Comparison of ENCODE assay signal across 19 cellular contexts in the genomic region with DNA sequence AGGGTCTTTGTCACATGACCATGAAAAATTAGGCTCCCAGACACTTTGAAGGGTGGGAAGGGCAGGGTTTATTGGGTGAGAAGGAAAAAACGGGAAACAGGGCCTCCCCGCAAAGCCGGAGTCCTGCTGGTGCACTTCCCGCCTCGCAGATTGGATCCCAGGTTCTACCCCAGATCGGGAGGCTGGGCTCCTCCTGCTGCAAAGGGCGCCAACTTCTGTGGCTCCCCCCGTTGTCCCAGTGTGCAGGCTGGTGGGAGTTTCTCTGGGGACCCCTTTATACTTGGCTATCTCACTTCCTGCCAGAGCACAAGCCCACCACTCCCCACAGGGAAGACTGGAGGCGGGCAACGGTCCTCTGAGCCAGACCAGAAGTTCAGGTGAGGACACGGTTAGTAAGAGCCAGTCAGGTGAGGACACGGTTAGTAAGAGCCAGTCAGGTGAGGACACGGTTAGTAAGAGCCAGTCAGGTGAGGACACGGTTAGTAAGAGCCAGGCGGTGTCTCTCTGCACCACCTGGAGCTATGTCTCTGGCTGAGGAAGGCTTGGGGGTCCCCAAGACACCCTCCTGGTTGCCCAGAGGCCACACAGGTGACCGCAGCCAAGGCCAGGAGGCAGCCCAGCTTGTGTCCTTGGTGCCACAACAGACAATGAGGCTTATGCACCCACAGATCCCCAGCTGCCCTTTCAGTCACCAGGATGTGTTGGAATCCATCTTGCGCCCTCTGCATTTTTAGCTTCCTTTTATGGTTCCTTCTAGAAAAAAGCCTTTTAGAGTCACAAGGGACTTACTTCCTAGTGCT. TPM values are rescaled to one million over a fixed set of nuclear protein-coding genes. Genes with fewer than 3 reads are reported as not detected.
DNase-seq lines count a peak whose midpoint lies in the region; ATAC-seq lines count a peak whose summit lies in the region.
"Had no signal": no experiment of that assay in that cellular context is flagged by ENCODE, and none has a peak within 500 bp of the region (broad histone marks: within the 10 kb centered on the region; RNA-seq: fewer than 3 reads in every experiment).

No MANE protein-coding gene starts in this region.

- H3K27ac Mint-ChIP-seq in activated naive CD4-positive, alpha-beta T cell treated with anti-CD3 and anti-CD28 coated beads, Interleukin-2, amount 50 U/mL, for 72 hours, result peak overlapping the region in 1 of 2 donors; percentile 10
- H3K27ac Mint-ChIP-seq in activated naive CD8-positive, alpha-beta T cell treated with anti-CD3 and anti-CD28 coated beads, Interleukin-2, amount 50 U/mL, for 24 hours, result no peak overlapping the region
- H3K27ac Mint-ChIP-seq: T-cell had no signal

- no peak overlapping the region for H3K4me2 ChIP-seq in neuronal stem cell (ENCODE audit: insufficient read depth, low read length, poor library complexity, severe bottlenecking)

- H3K4me1 ChIP-seq in esophagus (ENCODE audit: control insufficient read depth in 2 of 2, insufficient read depth in 2 of 2, low read length in 1 of 2) (peaks cover 0 to 5% of the 10 kb centered on the region in 2 donors), neuronal stem cell (ENCODE audit: control insufficient read depth in 2 of 2, insufficient read depth in 1 of 2, low read depth in 1 of 2, low read length in 2 of 2) (peaks cover 10 to 13% of the 10 kb centered on the region in 2 donors), urinary bladder (ENCODE audit: insufficient read depth) (no peaks in the 10 kb centered on the region)
- H3K4me1 ChIP-seq: parathyroid adenoma had no signal

- H3K4me3 Mint-ChIP-seq in activated naive CD8-positive, alpha-beta T cell treated with anti-CD3 and anti-CD28 coated beads, Interleukin-2, amount 50 U/mL, for 24 hours, result no peak overlapping the region
- H3K4me3 Mint-ChIP-seq: T-cell had no signal

- H3K4ac ChIP-seq in neuronal stem cell (ENCODE audit: low read length), result no peak overlapping the region

- no peaks in the 10 kb centered on the region for H3K9me3 ChIP-seq in esophagus (ENCODE audit: control insufficient read depth in 2 of 2, insufficient read depth in 1 of 2, low read depth in 1 of 2, low read length in 1 of 2)
- H3K9me3 ChIP-seq in neuronal stem cell (replicated peaks in 1 of 2; ENCODE audit: control insufficient read depth in 2 of 2, insufficient read depth in 1 of 2, low read depth in 1 of 2, low read length in 2 of 2), result peaks cover 2 to 9% of the 10 kb centered on the region in 2 donors

- H3K9me3 Mint-ChIP-seq in activated naive CD4-positive, alpha-beta T cell treated with anti-CD3 and anti-CD28 coated beads, Interleukin-2, amount 50 U/mL, for 72 hours, result no peaks in the 10 kb centered on the region
- no peaks in the 10 kb centered on the region for H3K9me3 Mint-ChIP-seq in activated naive CD8-positive, alpha-beta T cell treated with anti-CD3 and anti-CD28 coated beads, Interleukin-2, amount 50 U/mL, for 24 hours
- H3K9me3 Mint-ChIP-seq: T-cell had no signal

- H3K18ac ChIP-seq in neuronal stem cell (ENCODE audit: low read length), result no peak overlapping the region

- no peak overlapping the region for H3K23ac ChIP-seq in neuronal stem cell (ENCODE audit: low read depth, low read length, poor library complexity)

- peak; percentile 4 for DNase-seq in activated naive CD4-positive, alpha-beta T cell treated with anti-CD3 and anti-CD28 coated beads, Interleukin-2, amount 50 U/mL, for 16 hours
- DNase-seq in activated naive CD4-positive, alpha-beta T cell treated with anti-CD3 and anti-CD28 coated beads, Interleukin-2, amount 50 U/mL, for 72 hours (ENCODE audit: low spot score in 2 of 2), result no peak
- DNase-seq in neuronal stem cell (ENCODE audit: low spot score) (no peak), Kasumi-1 (lab: John Stamatoyannopoulos, UW) (no peak), NCI-H226 (no peak)
- no peak for DNase-seq in activated naive CD8-positive, alpha-beta T cell treated with anti-CD3 and anti-CD28 coated beads, Interleukin-2, amount 50 U/mL, for 24 hours
- DNase-seq: activated CD4-positive, alpha-beta T cell treated with anti-CD3 and anti-CD28 coated beads for 4 hours; HCEC 1CT; NCI-H1417; NCI-H526; SIG-M5; small intestine; stimulated activated CD4-positive, alpha-beta T cell treated with anti-CD3 and anti-CD28 coated beads, Interleukin-4, amount 100 ng/mL, for 24 hours; T-cell had no signal

- H3K27ac ChIP-seq in esophagus (ENCODE audit: low read depth in 2 of 2, low read length in 1 of 2) (peak overlapping the region; percentile 66 to 68), neuronal stem cell (replicated peaks; ENCODE audit: low read length) (no peak overlapping the region), urinary bladder (ENCODE audit: low read depth) (peak overlapping the region; percentile 44)
- H3K27ac ChIP-seq: 22Rv1, parathyroid adenoma had no signal

- H2BK120ac ChIP-seq in neuronal stem cell (ENCODE audit: low read depth, low read length), result no peak overlapping the region

- peaks cover 16 to 34% of the 10 kb centered on the region in 2 donors for H3K36me3 Mint-ChIP-seq in activated naive CD4-positive, alpha-beta T cell treated with anti-CD3 and anti-CD28 coated beads, Interleukin-2, amount 50 U/mL, for 72 hours
- H3K36me3 Mint-ChIP-seq in activated naive CD8-positive, alpha-beta T cell treated with anti-CD3 and anti-CD28 coated beads, Interleukin-2, amount 50 U/mL, for 24 hours (ENCODE audit: low read depth), result peaks cover 25% of the 10 kb centered on the region

- no peak overlapping the region for H2AFZ ChIP-seq in neuronal stem cell (ENCODE audit: low read length)
- H2AFZ ChIP-seq: parathyroid adenoma had no signal

- 88 to 92% methylated on average over 17 of the region's 17 CpGs for WGBS in esophagus, 2 donors
- WGBS in neuronal stem cell (ENCODE audit: extremely low coverage in 2 of 2, insufficient read length in 2 of 2, insufficient replicate concordance in 1 of 2), 2 donors, result no CpG with 5 or more reads among the region's 17 CpGs
- 89% methylated on average over 17 of the region's 17 CpGs for WGBS in urinary bladder

- no peak overlapping the region for H2BK12ac ChIP-seq in neuronal stem cell (ENCODE audit: low read length)

- H3K27me3 Mint-ChIP-seq in activated naive CD8-positive, alpha-beta T cell treated with anti-CD3 and anti-CD28 coated beads, Interleukin-2, amount 50 U/mL, for 24 hours, result no peaks in the 10 kb centered on the region
- H3K27me3 Mint-ChIP-seq: T-cell had no signal

- H3K79me1 ChIP-seq in neuronal stem cell (ENCODE audit: low read depth, low read length), result peaks cover 6% of the 10 kb centered on the region

- no peak overlapping the region for H3K14ac ChIP-seq in neuronal stem cell (ENCODE audit: low read length)

- H3K4me1 Mint-ChIP-seq in activated naive CD8-positive, alpha-beta T cell treated with anti-CD3 and anti-CD28 coated beads, Interleukin-2, amount 50 U/mL, for 24 hours, result peaks cover 12% of the 10 kb centered on the region

- no peak overlapping the region for H4K91ac ChIP-seq in neuronal stem cell (ENCODE audit: low read depth, low read length, poor library complexity)

- no peaks in the 10 kb centered on the region for H3K27me3 ChIP-seq in esophagus (ENCODE audit: control insufficient read depth in 1 of 2, insufficient read depth in 2 of 2, low read length in 2 of 2)
- H3K27me3 ChIP-seq in neuronal stem cell (ENCODE audit: control insufficient read depth in 3 of 3, insufficient read depth in 3 of 3, low read depth in 1 of 3, low read length in 3 of 3), result no peaks in the 10 kb centered on the region

- no peak for ATAC-seq in activated naive CD4-positive, alpha-beta T cell treated with anti-CD3 and anti-CD28 coated beads, Interleukin-2, amount 50 U/mL, for 72 hours
- no peak for ATAC-seq in activated naive CD8-positive, alpha-beta T cell treated with anti-CD3 and anti-CD28 coated beads, Interleukin-2, amount 50 U/mL, for 24 hours
- ATAC-seq: esophagus mucosa, T-cell had no signal

- no peak overlapping the region for H3K4me3 ChIP-seq in esophagus (ENCODE audit: low read depth in 1 of 2, low read length in 2 of 2)
- H3K4me3 ChIP-seq in neuronal stem cell (ENCODE audit: low read length in 2 of 2), result no peak overlapping the region
- H3K4me3 ChIP-seq in urinary bladder (ENCODE audit: low read depth, low read length), result no peak overlapping the region

- H4K8ac ChIP-seq in neuronal stem cell (ENCODE audit: low read depth, low read length), result no peak overlapping the region

- no peak overlapping the region for H2BK15ac ChIP-seq in neuronal stem cell (ENCODE audit: low read length)

- H3K9ac ChIP-seq in neuronal stem cell (ENCODE audit: low read depth, low read length, poor library complexity), result peak overlapping the region; percentile 54
- H3K9ac ChIP-seq: parathyroid adenoma had no signal

- H2BK5ac ChIP-seq in neuronal stem cell (ENCODE audit: low read length), result peak overlapping the region; percentile 53

- H2AK5ac ChIP-seq in neuronal stem cell (ENCODE audit: low read depth, low read length), result no peak overlapping the region

- H3K36me3 ChIP-seq in esophagus (ENCODE audit: control insufficient read depth in 2 of 2, insufficient read depth in 2 of 2, low read length in 1 of 2) (peaks cover 5 to 15% of the 10 kb centered on the region in 2 donors), neuronal stem cell (replicated peaks in 1 of 2; ENCODE audit: control insufficient read depth in 2 of 2, insufficient read depth in 2 of 2, low read length in 2 of 2) (peaks cover 14 to 39% of the 10 kb centered on the region in 2 donors), urinary bladder (ENCODE audit: insufficient read depth) (peaks cover 2% of the 10 kb centered on the region)

RNA-seq across cellular contexts. Expression of a gene that starts 48.1 kb away (rescaled TPM):
- total RNA-seq in activated naive CD4-positive, alpha-beta T cell treated with anti-CD3 and anti-CD28 coated beads, Interleukin-2, amount 50 U/mL, for 72 hours, result 10 to 100 TPM in 1 of 2 donors, 1 to 10 TPM in 1; 9.7 to 18.5 TPM
- polyA plus RNA-seq in esophagus (10 to 100 TPM; 21.5 to 26.7 TPM), urinary bladder (36.2 TPM)
- polyA plus RNA-seq in neuronal stem cell (2013, experiment 1 of 2), result 14.3 TPM
- 13.1 TPM for polyA plus RNA-seq in neuronal stem cell (2013, experiment 2 of 2)
- 13.1 TPM for total RNA-seq in urinary bladder
